9 cellular contexts compared by ENCODE assay signal in genomic region chr5:170333161-170333909, GRCh38. TPM values are rescaled to one million over a fixed set of nuclear protein-coding genes. Genes with fewer than 3 reads are reported as not detected.
DNase-seq lines count a peak whose midpoint lies in the region; ATAC-seq, FAIRE-seq and TF ChIP-seq lines count a peak whose summit lies in the region.
"Had no signal": no experiment of that assay in that cellular context is flagged by ENCODE, and none has a peak within 500 bp of the region (broad histone marks: within the 10 kb centered on the region; RNA-seq: fewer than 3 reads in every experiment).

No MANE protein-coding gene starts in this region.

- H2AFZ ChIP-seq in SK-N-SH (ENCODE audit: low read depth), result no peak overlapping the region

- peak; percentile 38 to 87 (median 48) for DNase-seq in T-helper 1 cell
- peak; percentile 2 for DNase-seq in astrocyte of the spinal cord (ENCODE audit: low read depth, low spot score)
- DNase-seq in small intestine, result peak; percentile 54
- no peak for DNase-seq in SK-N-SH
- DNase-seq in AG08395 (ENCODE audit: low spot score), result no peak
- no peak for DNase-seq in NCI-H446 treated with DMSO at 0.1 percent for 48 hours (lab: John Stamatoyannopoulos, UW)

- no peaks in the 10 kb centered on the region for H4K20me1 ChIP-seq in SK-N-SH (ENCODE audit: insufficient read depth)

- H3K4me2 ChIP-seq in SK-N-SH, result no peak overlapping the region

- H3K27me3 ChIP-seq in small intestine (ENCODE audit: control insufficient read depth in 2 of 2, insufficient read depth in 2 of 2, low read length in 2 of 2) (no peaks in the 10 kb centered on the region), SK-N-SH (ENCODE audit: insufficient read depth) (no peaks in the 10 kb centered on the region)

- CTCF ChIA-PET in SK-N-SH (lab: Yijun Ruan, JAX), result no interaction called here

- H3K9me3 ChIP-seq in small intestine (ENCODE audit: control insufficient read depth, low read depth), result no peaks in the 10 kb centered on the region
- H3K9me3 ChIP-seq in SK-N-SH, result no peaks in the 10 kb centered on the region

- WGBS in small intestine, 3 donors, result 39 to 50% (median 49%) methylated on average over 11 of the region's 11 CpGs
- WGBS in SK-N-SH (ENCODE audit: low lambda C conversion rate), result 63% methylated on average over 9 of the region's 11 CpGs

- H3K36me3 ChIP-seq in small intestine (ENCODE audit: control insufficient read depth in 2 of 2, insufficient read depth in 2 of 2, low read length in 2 of 2) (no peaks in the 10 kb centered on the region), SK-N-SH (replicated peaks in 1 of 2; ENCODE audit: control insufficient read depth in 1 of 2, insufficient read depth in 2 of 2, low read length in 1 of 2) (no peaks in the 10 kb centered on the region)

- no peaks in the 10 kb centered on the region for H3K79me2 ChIP-seq in SK-N-SH (ENCODE audit: insufficient read depth)

- H3K4me1 ChIP-seq in small intestine (ENCODE audit: control insufficient read depth in 2 of 2, insufficient read depth in 1 of 2, low read depth in 1 of 2, low read length in 1 of 2) (peaks cover 0 to 5% of the 10 kb centered on the region in 2 donors), SK-N-SH (ENCODE audit: control insufficient read depth in 1 of 2, insufficient read depth in 2 of 2, low read depth in 1 of 2, low read length in 1 of 2) (no peaks in the 10 kb centered on the region; a peak in 1 of 4 replicates)

- H3K9ac ChIP-seq in SK-N-SH, result no peak overlapping the region

- TF ChIP-seq CTCF in astrocyte of the spinal cord (IDR thresholded peaks at IDR 0.05; ENCODE audit: low read depth, low read length), result no peak
- no peak for TF ChIP-seq CTCF in SK-N-SH (IDR thresholded peaks at IDR 0.05)

- in situ Hi-C loops in astrocyte of the spinal cord (cut with HindIII; ENCODE audit: low sequenced_read_pairs), result no loop called here

- H3K9me2 ChIP-seq in SK-N-SH, result no peaks in the 10 kb centered on the region

- FAIRE-seq in small intestine (lab: Jason Lieb, UNC), result no peak
- FAIRE-seq: endothelial cell of umbilical vein had no signal

- H3F3A ChIP-seq in SK-N-SH (replicated peaks; ENCODE audit: insufficient read depth), result no peaks in the 10 kb centered on the region

- H3K27ac ChIP-seq in small intestine (ENCODE audit: low read depth in 1 of 2, low read length in 1 of 2), result peak overlapping the region; percentile 64 to 76
- H3K27ac ChIP-seq in SK-N-SH (ENCODE audit: low read depth in 2 of 2, low read length in 1 of 2), result no peak overlapping the region

- H3K4me3 ChIP-seq in astrocyte of the spinal cord (ENCODE audit: low read depth, low read length), result no peak overlapping the region
- no peak overlapping the region for H3K4me3 ChIP-seq in small intestine (ENCODE audit: low read depth in 1 of 2, low read length in 2 of 2)
- H3K4me3 ChIP-seq in SK-N-SH (ENCODE audit: low read depth in 2 of 2, low read length in 1 of 2), result no peak overlapping the region

- POLR2A ChIA-PET in SK-N-SH (lab: Yijun Ruan, JAX), result interaction anchor here (0.5 kb wide), 1 partner anchor 681 kb away, joined by 3 read pairs; no protein-coding TSS in a partner anchor

- ATAC-seq in GM18520 (IDR thresholded peaks at IDR 0.05; ENCODE audit: unreplicated experiment) (peak; percentile 28), HG03045 (IDR thresholded peaks at IDR 0.05; ENCODE audit: unreplicated experiment) (peak; percentile 38)

- TF ChIP-seq EP300 in SK-N-SH (IDR thresholded peaks at IDR 0.05; ENCODE audit: borderline replicate concordance in 1 of 2, low read depth in 1 of 2, low read length in 1 of 2), result no peak

- no peak for TF ChIP-seq RAD21 in SK-N-SH (IDR thresholded peaks at IDR 0.05; ENCODE audit: low read length)

TF ChIP-seq in SK-N-SH, 30 proteins besides CTCF, POLR2A, EP300 and RAD21:
- TF ChIP-seq FOSL2 (IDR thresholded peaks at IDR 0.05; ENCODE audit: borderline replicate concordance, low read depth) (no peak), MAX (IDR thresholded peaks at IDR 0.05; ENCODE audit: low read depth) (no peak), USF2 (IDR thresholded peaks at IDR 0.05; ENCODE audit: borderline replicate concordance, low read depth, low read length) (no peak), ZBTB33 (IDR thresholded peaks at IDR 0.05; ENCODE audit: borderline replicate concordance, low read depth) (no peak), TCF12 (IDR thresholded peaks at IDR 0.05) (no peak), POLR2AphosphoS5 (IDR thresholded peaks at IDR 0.05; ENCODE audit: low read depth, low read length) (no peak), YY1 (IDR thresholded peaks at IDR 0.05; ENCODE audit: low read depth) (no peak), IRF3 (IDR thresholded peaks at IDR 0.05; ENCODE audit: low read depth, low read length) (no peak), FOXJ3 (CRISPR knock-in tag; IDR thresholded peaks at IDR 0.05) (no peak), EZH2phosphoT487 (IDR thresholded peaks at IDR 0.05; ENCODE audit: borderline replicate concordance, low read depth) (no peak)
- TF ChIP-seq, protein P1, sequence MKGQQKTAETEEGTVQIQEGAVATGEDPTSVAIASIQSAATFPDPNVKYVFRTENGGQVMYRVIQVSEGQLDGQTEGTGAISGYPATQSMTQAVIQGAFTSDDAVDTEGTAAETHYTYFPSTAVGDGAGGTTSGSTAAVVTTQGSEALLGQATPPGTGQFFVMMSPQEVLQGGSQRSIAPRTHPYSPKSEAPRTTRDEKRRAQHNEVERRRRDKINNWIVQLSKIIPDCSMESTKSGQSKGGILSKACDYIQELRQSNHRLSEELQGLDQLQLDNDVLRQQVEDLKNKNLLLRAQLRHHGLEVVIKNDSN (IDR thresholded peaks at IDR 0.05; ENCODE audit: borderline replicate concordance, low read depth), result no peak

RNA-seq across cellular contexts. Expression of gene LCP2, which starts 35.8 kb away (rescaled TPM):
- polyA plus RNA-seq in small intestine (1 to 10 TPM; 2.9 to 9.2 (median 6.4) TPM), SK-N-SH (2012; rRNA removed) (not detected in 2 replicates)
- polyA plus RNA-seq in SK-N-SH (2012; cell fraction: cytosol; rRNA removed), result not detected in 2 replicates
- polyA plus RNA-seq in SK-N-SH (2012; cell fraction: nucleus; rRNA removed), result not detected in 2 replicates
- polyA plus RNA-seq: endothelial cell of umbilical vein had no signal

RNA-seq across cellular contexts. Expression of gene KCNMB1, which starts 55.8 kb away (rescaled TPM):
- 1 to 10 TPM in 1 of 3 donors, under 1 TPM in 2; 0.22 to 3.6 (median 0.54) TPM for polyA plus RNA-seq in small intestine
- not detected in 2 replicates for polyA plus RNA-seq in SK-N-SH (2012; rRNA removed)
- not detected in 2 replicates for polyA plus RNA-seq in SK-N-SH (2012; cell fraction: cytosol; rRNA removed)
- polyA plus RNA-seq in SK-N-SH (2012; cell fraction: nucleus; rRNA removed), result not detected in 2 replicates

Comparison
In these comparisons a context has a peak if more than half of its experiments do, and no peak if none do; other contexts are left out.
1. DNase-seq: peak in T-helper 1 cell (5 of 5), astrocyte of the spinal cord (single experiment) and small intestine (single experiment); none in SK-N-SH (single experiment), AG08395 (single experiment) and NCI-H446 treated with DMSO at 0.1 percent for 48 hours (single experiment).
2. H3K27ac ChIP-seq: peak in small intestine (2 of 2); none in SK-N-SH (0 of 2).